In genomic region chr1:151314137-151314875, GRCh38 we compare ENCODE assay signal across 9 cellular contexts. TPM values are rescaled to one million over a fixed set of nuclear protein-coding genes. Genes with fewer than 3 reads are reported as not detected.
DNase-seq lines count a peak whose midpoint lies in the region; ATAC-seq and TF ChIP-seq lines count a peak whose summit lies in the region.
"Had no signal": no experiment of that assay in that cellular context is flagged by ENCODE, and none has a peak within 500 bp of the region (broad histone marks: within the 10 kb centered on the region; RNA-seq: fewer than 3 reads in every experiment).

No MANE protein-coding gene starts in this region.

- peak overlapping the region; percentile 78 for H3K27ac Mint-ChIP-seq in Caco-2 (ENCODE audit: unreplicated experiment)

- peaks cover 49% of the 10 kb centered on the region for H3K4me1 Mint-ChIP-seq in Caco-2 (ENCODE audit: low read depth, unreplicated experiment)

- CTCF ChIA-PET in Caco-2 (lab: Charles Lee) = interaction anchor here (1.0 to 1.3 kb wide), 2 partner anchors 13 to 27 kb away, joined by 3 read pairs; no protein-coding TSS in a partner anchor

- peak; percentile 74 for ATAC-seq in Right ventricle myocardium superior (ENCODE audit: poor library complexity)
- no peak for ATAC-seq in GM21390 (IDR thresholded peaks at IDR 0.05; ENCODE audit: unreplicated experiment)
- no peak for ATAC-seq in HG03280 (IDR thresholded peaks at IDR 0.05; ENCODE audit: unreplicated experiment)
- no peak for ATAC-seq in HG03520 (IDR thresholded peaks at IDR 0.05; ENCODE audit: unreplicated experiment)

- intact Hi-C loops in Caco-2 (cut with micrococcal nuclease; ENCODE audit: unreplicated experiment) (loop anchor here (1.0 kb wide), 1 partner anchor 13 kb away; the partner anchor contains the start of gene PI4KB), Right ventricle myocardium superior (cut with DNase I) (no loop called here)

- no peaks in the 10 kb centered on the region for H3K27me3 ChIP-seq in Caco-2 (replicated peaks; ENCODE audit: control insufficient read depth, insufficient read depth, low read length)
- H3K27me3 ChIP-seq in adipocyte (replicated peaks; ENCODE audit: control insufficient read depth, insufficient read depth, low read length) = no peaks in the 10 kb centered on the region

- BruUV-seq in Caco-2 (replicated peaks; lab: Mats Ljungman, UMichigan) = TSS peak; percentile 45

- DNase-seq in Caco-2 (peak; percentile 57 to 59), adipocyte (ENCODE audit: low read depth) (peak; percentile 93), Right ventricle myocardium superior (peak; percentile 91), pulmonary artery endothelial cell (ENCODE audit: low read depth, low spot score) (peak; percentile 63)
- DNase-seq in activated CD4-positive, CD25-positive, alpha-beta regulatory T cell (lab: John Stamatoyannopoulos, UW) = no peak
- DNase-seq: activated CD4-positive, alpha-beta T cell treated with anti-CD3 and anti-CD28 coated beads, Interleukin-2, amount 50 U/mL, for 48 hours had no signal

- POLR2A ChIA-PET in Caco-2 (lab: Charles Lee) = interaction anchor here (0.7 to 0.8 kb wide), 2 partner anchors 15 to 197 kb away, joined by 3 to 11 read pairs; partner anchors contain the start of gene CGN

- H3K36me3 Mint-ChIP-seq in Caco-2 (ENCODE audit: insufficient read depth, unreplicated experiment) = peaks cover 55% of the 10 kb centered on the region

- TF ChIP-seq CTCF in Caco-2 (IDR thresholded peaks at IDR 0.05; ENCODE audit: insufficient read depth in 1 of 2, low read depth in 1 of 2, low read length in 1 of 2, severe bottlenecking in 1 of 2, unreplicated experiment in 1 of 2) = no peak

- H3K4me1 ChIP-seq in Caco-2 (peaks cover 67% of the 10 kb centered on the region), adipocyte (ENCODE audit: control insufficient read depth, insufficient read depth, low read length) (peaks cover 67% of the 10 kb centered on the region)

- peak overlapping the region; percentile 71 for H3K9ac ChIP-seq in adipocyte (ENCODE audit: low read length)

- H3K9me3 ChIP-seq in Caco-2 = no peaks in the 10 kb centered on the region
- no peaks in the 10 kb centered on the region for H3K9me3 ChIP-seq in adipocyte (ENCODE audit: control insufficient read depth, low read length)

- H3K9me3 Mint-ChIP-seq in Caco-2 (ENCODE audit: unreplicated experiment) = no peaks in the 10 kb centered on the region

- H3K27me3 Mint-ChIP-seq in Caco-2 (ENCODE audit: insufficient read depth, unreplicated experiment) = no peaks in the 10 kb centered on the region

- no peaks in the 10 kb centered on the region for H3K36me3 ChIP-seq in Caco-2 (ENCODE audit: control insufficient read depth, insufficient read depth, low read length)
- peaks cover 48% of the 10 kb centered on the region for H3K36me3 ChIP-seq in adipocyte (ENCODE audit: control insufficient read depth, insufficient read depth, low read length, severe bottlenecking)

- H3K4me3 ChIP-seq in Caco-2 (ENCODE audit: low read depth, low read length) (no peak overlapping the region), adipocyte (ENCODE audit: low read length) (peak overlapping the region; percentile 43)

- H3K4me3 Mint-ChIP-seq in Caco-2 (ENCODE audit: unreplicated experiment) = peak overlapping the region; percentile 37

RNA-seq across cellular contexts. Expression of gene PI4KB, which starts 12.9 kb away (rescaled TPM):
- total RNA-seq in Caco-2 (2022) = 49.7 and 52.7 TPM in 2 replicates
- 41.0 TPM for total RNA-seq in Right ventricle myocardium superior
- 39.4 and 50.7 TPM in 2 replicates for total RNA-seq in pulmonary artery endothelial cell

RNA-seq across cellular contexts. Expression of gene ZNF687, which starts 32.2 kb away (rescaled TPM):
- total RNA-seq in Caco-2 (2022) = 23.9 and 30.2 TPM in 2 replicates
- total RNA-seq in Right ventricle myocardium superior = 12.4 TPM
- total RNA-seq in pulmonary artery endothelial cell = 6.2 and 6.9 TPM in 2 replicates

RNA-seq across cellular contexts. Expression of gene RFX5, which starts 32.7 kb away (rescaled TPM):
- total RNA-seq in Caco-2 (2022) = 23.3 and 25.0 TPM in 2 replicates
- total RNA-seq in Right ventricle myocardium superior = 16.3 TPM
- total RNA-seq in pulmonary artery endothelial cell = 51.0 and 68.5 TPM in 2 replicates

RNA-seq across cellular contexts. Expression of gene SELENBP1, which starts 58.2 kb away (rescaled TPM):
- total RNA-seq in Caco-2 (2022) (18.5 and 18.7 TPM in 2 replicates), Right ventricle myocardium superior (119 TPM), pulmonary artery endothelial cell (9.4 and 11.7 TPM in 2 replicates)

RNA-seq across cellular contexts. Expression of gene PSMD4, which starts 59.8 kb away (rescaled TPM):
- total RNA-seq in Caco-2 (2022) (250 and 253 TPM in 2 replicates), Right ventricle myocardium superior (138 TPM), pulmonary artery endothelial cell (263 and 288 TPM in 2 replicates)

Comparison
In these comparisons a context has a peak if more than half of its experiments do, and no peak if none do; other contexts are left out.
1. DNase-seq: peak in Caco-2 (2 of 2), adipocyte (single experiment), Right ventricle myocardium superior (single experiment) and pulmonary artery endothelial cell (single experiment); none in activated CD4-positive, CD25-positive, alpha-beta regulatory T cell (0 of 4).